8 cellular contexts compared by ENCODE assay signal in genomic region chr1:16012590-16013219, GRCh38. TPM values are rescaled to one million over a fixed set of nuclear protein-coding genes. Genes with fewer than 3 reads are reported as not detected.
DNase-seq lines count a peak whose midpoint lies in the region; ATAC-seq and TF ChIP-seq lines count a peak whose summit lies in the region.

No MANE protein-coding gene starts in this region.

- H3K9ac ChIP-seq in trophoblast cell (ENCODE audit: low read length): no peak overlapping the region

- H2BK12ac ChIP-seq in trophoblast cell (ENCODE audit: low read length): no peak overlapping the region

- H3K23ac ChIP-seq in trophoblast cell (ENCODE audit: low read length): no peak overlapping the region

- peak overlapping the region; percentile 12 for H3K14ac ChIP-seq in trophoblast cell (ENCODE audit: low read length)

- H2AFZ ChIP-seq in trophoblast cell (ENCODE audit: insufficient read depth, low read length, poor library complexity): no peak overlapping the region

- H3K9me3 ChIP-seq in cardiac muscle cell (ENCODE audit: low read depth): no peaks in the 10 kb centered on the region
- peaks cover 4% of the 10 kb centered on the region for H3K9me3 ChIP-seq in trophoblast cell (ENCODE audit: insufficient read depth, low read depth, low read length)

- WGBS in trophoblast cell (ENCODE audit: extremely low coverage, insufficient coverage, insufficient read length): no CpG with 5 or more reads among the region's 36 CpGs

- peak overlapping the region; percentile 35 for H3K4me2 ChIP-seq in trophoblast cell (ENCODE audit: low read length)

- H3K4me1 ChIP-seq in cardiac muscle cell (ENCODE audit: low read depth): peaks cover 48% of the 10 kb centered on the region
- peaks cover 17 to 29% of the 10 kb centered on the region in 2 experiments for H3K4me1 ChIP-seq in trophoblast cell (ENCODE audit: control insufficient read depth in 1 of 2, insufficient read depth in 2 of 2, low read length in 2 of 2)

- DNase-seq in NCI-H1092 (lab: John Stamatoyannopoulos, UW) (peak; percentile 48), cardiac muscle cell (ENCODE audit: low read depth in 1 of 2, low spot score in 1 of 2) (peak; percentile 84 to 96), trophoblast cell (peak in 1 of 2 donors; percentile 27), DMS153 treated with DMSO at 0.1 percent for 48 hours (lab: John Stamatoyannopoulos, UW; ENCODE audit: unreplicated experiment) (no peak)
- peak; percentile 67 for DNase-seq in activated CD8-positive, alpha-beta memory T cell treated with anti-CD3 and anti-CD28 coated beads, Interleukin-2, amount 50 U/mL, for 48 hours

- H2AK5ac ChIP-seq in trophoblast cell (ENCODE audit: low read length): peak overlapping the region; percentile 21

- no peaks in the 10 kb centered on the region for H3K36me3 ChIP-seq in cardiac muscle cell
- H3K36me3 ChIP-seq in trophoblast cell (ENCODE audit: control insufficient read depth in 1 of 2, insufficient read depth in 2 of 2, low read length in 2 of 2): no peaks in the 10 kb centered on the region

- peak overlapping the region; percentile 11 for H4K8ac ChIP-seq in trophoblast cell (ENCODE audit: low read depth, low read length)

- H3K27me3 ChIP-seq in cardiac muscle cell (no peaks in the 10 kb centered on the region), trophoblast cell (ENCODE audit: insufficient read depth, low read length) (no peaks in the 10 kb centered on the region)

- no peak overlapping the region for H3K4ac ChIP-seq in trophoblast cell (ENCODE audit: low read depth, low read length)

- H3K79me2 ChIP-seq in trophoblast cell (ENCODE audit: control insufficient read depth, insufficient read depth, low read length, poor library complexity): no peaks in the 10 kb centered on the region

- H3K79me1 ChIP-seq in trophoblast cell (ENCODE audit: low read length): peaks cover 11% of the 10 kb centered on the region

- H4K12ac ChIP-seq in trophoblast cell (ENCODE audit: low read depth, low read length): no peak overlapping the region

- H3K27ac ChIP-seq in cardiac muscle cell (peak overlapping the region; percentile 100), trophoblast cell (ENCODE audit: low read depth, low read length) (no peak overlapping the region)

- ATAC-seq in GM21717 (IDR thresholded peaks at IDR 0.05; ENCODE audit: unreplicated experiment) (no peak), GM19351 (IDR thresholded peaks at IDR 0.05; ENCODE audit: unreplicated experiment) (no peak)

- H2BK120ac ChIP-seq in trophoblast cell (ENCODE audit: insufficient read depth, low read length, poor library complexity): peak overlapping the region; percentile 35

- H2BK5ac ChIP-seq in trophoblast cell (ENCODE audit: low read depth, low read length, poor library complexity): no peak overlapping the region

- peak overlapping the region; percentile 26 for H3K18ac ChIP-seq in trophoblast cell (ENCODE audit: low read length)

- TF ChIP-seq CTCF in cardiac muscle cell (IDR thresholded peaks at IDR 0.05; ENCODE audit: low read depth, low read length): no peak

- peak overlapping the region; percentile 34 for H4K91ac ChIP-seq in trophoblast cell (ENCODE audit: low read depth, low read length)

- H3K4me3 ChIP-seq in GM08714 (ENCODE audit: low read length) (peak overlapping the region; percentile 0; the same call in 1 of the 2 replicates), cardiac muscle cell (peak overlapping the region; percentile 33), trophoblast cell (ENCODE audit: low read depth, low read length) (peak overlapping the region; percentile 44)

RNA-seq across cellular contexts. Expression of gene HSPB7, which starts 5.1 kb away (rescaled TPM):
- total RNA-seq in cardiac muscle cell: 509 and 744 TPM in 2 replicates
- 1,782 and 2,165 TPM in 2 replicates for polyA plus RNA-seq in cardiac muscle cell
- polyA plus RNA-seq in trophoblast cell (2013): 3.0 and 3.8 TPM in 2 replicates

RNA-seq across cellular contexts. Expression of gene SRARP, which starts 8.7 kb away (rescaled TPM):
- total RNA-seq in cardiac muscle cell: 0.12 TPM in 1 of 2 replicates, not detected in the other
- not detected in 2 replicates for polyA plus RNA-seq in cardiac muscle cell
- polyA plus RNA-seq in trophoblast cell (2013): not detected in 2 replicates

RNA-seq across cellular contexts. Expression of gene CLCNKA, which starts 9.1 kb away (rescaled TPM):
- total RNA-seq in cardiac muscle cell: 5.8 and 16.3 TPM in 2 replicates
- 12.8 and 25.5 TPM in 2 replicates for polyA plus RNA-seq in cardiac muscle cell
- polyA plus RNA-seq in trophoblast cell (2013): 0.12 and 0.19 TPM in 2 replicates

RNA-seq across cellular contexts. Expression of gene CLCNKB, which starts 30.9 kb away (rescaled TPM):
- total RNA-seq in cardiac muscle cell: 19.0 and 55.6 TPM in 2 replicates
- polyA plus RNA-seq in cardiac muscle cell: 24.8 and 84.3 TPM in 2 replicates
- polyA plus RNA-seq in trophoblast cell (2013): 0.17 and 0.18 TPM in 2 replicates

RNA-seq across cellular contexts. Expression of gene ZBTB17, which starts 36.8 kb away (rescaled TPM):
- total RNA-seq in cardiac muscle cell: 48.8 and 64.0 TPM in 2 replicates
- 47.1 and 61.6 TPM in 2 replicates for polyA plus RNA-seq in cardiac muscle cell
- 28.3 and 29.2 TPM in 2 replicates for polyA plus RNA-seq in trophoblast cell (2013)
